19 cellular contexts compared by ENCODE assay signal in genomic region chr17:56894859-56895455, GRCh38. TPM values are rescaled to one million over a fixed set of nuclear protein-coding genes. Genes with fewer than 3 reads are reported as not detected.
DNase-seq lines count a peak whose midpoint lies in the region; ATAC-seq, FAIRE-seq and TF ChIP-seq lines count a peak whose summit lies in the region.
"Had no signal": no experiment of that assay in that cellular context is flagged by ENCODE, and none has a peak within 500 bp of the region (broad histone marks: within the 10 kb centered on the region; RNA-seq: fewer than 3 reads in every experiment).

No MANE protein-coding gene starts in this region.

- H3K9me3 Mint-ChIP-seq in activated T-cell treated with anti-CD3 and anti-CD28 coated beads, Interleukin-2, amount 50 U/mL, for 24 hours: no peaks in the 10 kb centered on the region
- no peaks in the 10 kb centered on the region for H3K9me3 Mint-ChIP-seq in activated T-cell treated with anti-CD3 and anti-CD28 coated beads, Interleukin-2, amount 50 U/mL, for 4 hours
- no peaks in the 10 kb centered on the region for H3K9me3 Mint-ChIP-seq in activated T-helper 17 cell treated with anti-CD3 and anti-CD28 coated beads, Interleukin-2, amount 50 U/mL, for 72 hours
- no peaks in the 10 kb centered on the region for H3K9me3 Mint-ChIP-seq in type B pancreatic cell
- H3K9me3 Mint-ChIP-seq: CD8-positive, alpha-beta T cell had no signal

- H3K27me3 Mint-ChIP-seq in activated T-cell treated with anti-CD3 and anti-CD28 coated beads, Interleukin-2, amount 50 U/mL, for 24 hours: no peaks in the 10 kb centered on the region
- H3K27me3 Mint-ChIP-seq in activated T-cell treated with anti-CD3 and anti-CD28 coated beads, Interleukin-2, amount 50 U/mL, for 4 hours (ENCODE audit: low read depth): no peaks in the 10 kb centered on the region
- no peaks in the 10 kb centered on the region for H3K27me3 Mint-ChIP-seq in activated T-helper 17 cell treated with anti-CD3 and anti-CD28 coated beads, Interleukin-2, amount 50 U/mL, for 72 hours
- H3K27me3 Mint-ChIP-seq in type B pancreatic cell: no peaks in the 10 kb centered on the region

- intact Hi-C loops in HepG2 (cut with micrococcal nuclease; ENCODE audit: unreplicated experiment): loop anchor here (10.0 kb wide), 1 partner anchor 50 kb away; no protein-coding TSS in a partner anchor

- H3K4me1 Mint-ChIP-seq in activated T-cell treated with anti-CD3 and anti-CD28 coated beads, Interleukin-2, amount 50 U/mL, for 24 hours (ENCODE audit: low read depth): peaks cover 3% of the 10 kb centered on the region
- H3K4me1 Mint-ChIP-seq in activated T-cell treated with anti-CD3 and anti-CD28 coated beads, Interleukin-2, amount 50 U/mL, for 4 hours (ENCODE audit: low read depth): peaks cover 4% of the 10 kb centered on the region
- peaks cover 33% of the 10 kb centered on the region for H3K4me1 Mint-ChIP-seq in activated T-helper 17 cell treated with anti-CD3 and anti-CD28 coated beads, Interleukin-2, amount 50 U/mL, for 72 hours
- peaks cover 19% of the 10 kb centered on the region for H3K4me1 Mint-ChIP-seq in type B pancreatic cell (ENCODE audit: unreplicated experiment)

- H3F3A ChIP-seq in smooth muscle cell (ENCODE audit: low read depth): no peaks in the 10 kb centered on the region

- TF ChIP-seq CTCF in HepG2 (CRISPR knock-in tag; IDR thresholded peaks at IDR 0.05): no peak
- TF ChIP-seq CTCF in type B pancreatic cell (conservative IDR thresholded peaks at IDR 0.05): no peak
- no peak for TF ChIP-seq CTCF in smooth muscle cell (IDR thresholded peaks at IDR 0.05; ENCODE audit: borderline replicate concordance, insufficient read depth, poor library complexity, severe bottlenecking)

- POLR2A ChIA-PET in HepG2 (lab: Yijun Ruan, JAX): interaction anchor here (2.4 kb wide), 1 partner anchor 19 kb away, joined by 11 read pairs; the partner anchor contains the start of gene TRIM25

- ATAC-seq in activated T-cell treated with anti-CD3 and anti-CD28 coated beads, Interleukin-2, amount 50 U/mL, for 4 hours: no peak
- no peak for ATAC-seq in activated T-helper 17 cell treated with anti-CD3 and anti-CD28 coated beads, Interleukin-2, amount 50 U/mL, for 72 hours (replicated peaks)
- ATAC-seq in HepG2: no peak
- ATAC-seq: CD8-positive, alpha-beta T cell; HCT116 had no signal

- TF ChIP-seq RAD21 in HepG2 (CRISPR knock-in tag; IDR thresholded peaks at IDR 0.05): no peak

- H3K4me2 ChIP-seq in HepG2 (ENCODE audit: low read depth, low read length) (no peak overlapping the region), smooth muscle cell (no peak overlapping the region)
- H3K4me2 ChIP-seq: KMS-11 had no signal

- H3K9me3 ChIP-seq in HepG2 (ENCODE audit: low read length) (no peaks in the 10 kb centered on the region), smooth muscle cell (replicated peaks; ENCODE audit: low read depth) (no peaks in the 10 kb centered on the region)

- H2AFZ ChIP-seq in HepG2 (ENCODE audit: low read length) (no peak overlapping the region), smooth muscle cell (ENCODE audit: low read depth) (no peak overlapping the region)

- DNase-seq in activated T-cell treated with anti-CD3 and anti-CD28 coated beads, Interleukin-2, amount 50 U/mL, for 24 hours: peak; percentile 7
- no peak for DNase-seq in activated T-cell treated with anti-CD3 and anti-CD28 coated beads, Interleukin-2, amount 50 U/mL, for 4 hours
- DNase-seq in HepG2 (ENCODE audit: low spot score) (no peak), type B pancreatic cell (ENCODE audit: extremely low spot score, unreplicated experiment) (no peak), H54 (ENCODE audit: insufficient read length, low spot score) (no peak), smooth muscle cell (lab: John Stamatoyannopoulos, UW; ENCODE audit: unreplicated experiment) (no peak)
- no peak for DNase-seq in activated CD8-positive, alpha-beta memory T cell treated with anti-CD3 and anti-CD28 coated beads, Interleukin-2, amount 50 U/mL, for 4 hours
- DNase-seq: 8988T; CD8-positive, alpha-beta T cell; DMS79 treated with DMSO at 0.1 percent for 48 hours; NCI-H1436; NCI-H2029 treated with DMSO at 0.1 percent for 48 hours; NCI-H2171 treated with DMSO at 0.1 percent for 48 hours; NCI-H446 treated with DMSO at 0.1 percent for 48 hours; OCI-M1; SIG-M5 had no signal

- TF ChIP-seq POLR2A in HepG2 (IDR thresholded peaks at IDR 0.05; ENCODE audit: insufficient read depth in 1 of 2, low read depth in 2 of 2, low read length in 2 of 2): no peak
- TF ChIP-seq POLR2A in H54 (IDR thresholded peaks at IDR 0.05; ENCODE audit: low read depth, low read length): no peak

- CTCF ChIA-PET in HepG2 (lab: Yijun Ruan, JAX; ENCODE audit: low intra/inter-chr PET ratio, low total read pairs): no interaction called here

- H3K36me3 Mint-ChIP-seq in activated T-cell treated with anti-CD3 and anti-CD28 coated beads, Interleukin-2, amount 50 U/mL, for 24 hours (ENCODE audit: low read depth): peaks cover 99% of the 10 kb centered on the region
- peaks cover 62% of the 10 kb centered on the region for H3K36me3 Mint-ChIP-seq in activated T-cell treated with anti-CD3 and anti-CD28 coated beads, Interleukin-2, amount 50 U/mL, for 4 hours (ENCODE audit: insufficient read depth)
- H3K36me3 Mint-ChIP-seq in activated T-helper 17 cell treated with anti-CD3 and anti-CD28 coated beads, Interleukin-2, amount 50 U/mL, for 72 hours (ENCODE audit: low read depth): peaks cover 100% of the 10 kb centered on the region
- H3K36me3 Mint-ChIP-seq in type B pancreatic cell: peaks cover 45% of the 10 kb centered on the region

- TF ChIP-seq EP300 in HepG2 (IDR thresholded peaks at IDR 0.05; ENCODE audit: low read depth in 2 of 2, low read length in 2 of 2) (no peak), HepG2 (CRISPR knock-in tag; IDR thresholded peaks at IDR 0.05; ENCODE audit: borderline replicate concordance) (no peak)

- no peak overlapping the region for H3K4me3 ChIP-seq in HepG2 (replicated peaks in 1 of 3; ENCODE audit: insufficient read depth in 1 of 3, low read depth in 2 of 3, low read length in 3 of 3)
- H3K4me3 ChIP-seq in smooth muscle cell: no peak overlapping the region

- peaks cover 44 to 93% of the 10 kb centered on the region in 2 experiments for H3K36me3 ChIP-seq in HepG2 (replicated peaks in 1 of 2; ENCODE audit: control insufficient read depth in 1 of 2, insufficient read depth in 2 of 2, low read length in 2 of 2)
- no peaks in the 10 kb centered on the region for H3K36me3 ChIP-seq in smooth muscle cell (ENCODE audit: low read depth)

- H3K9ac ChIP-seq in HepG2 (ENCODE audit: insufficient read depth, low read depth, low read length) (no peak overlapping the region), smooth muscle cell (ENCODE audit: low read depth) (no peak overlapping the region)
- H3K9ac ChIP-seq: KMS-11 had no signal

- peak overlapping the region; percentile 60 for H3K27ac Mint-ChIP-seq in activated T-cell treated with anti-CD3 and anti-CD28 coated beads, Interleukin-2, amount 50 U/mL, for 24 hours
- peak overlapping the region; percentile 67 for H3K27ac Mint-ChIP-seq in activated T-helper 17 cell treated with anti-CD3 and anti-CD28 coated beads, Interleukin-2, amount 50 U/mL, for 72 hours
- H3K27ac Mint-ChIP-seq in type B pancreatic cell: peak overlapping the region; percentile 34
- H3K27ac Mint-ChIP-seq: CD8-positive, alpha-beta T cell had no signal

- WGBS in HepG2 (ENCODE audit: low lambda C conversion rate): 93% methylated on average over 20 of the region's 20 CpGs
- 93% methylated on average over 20 of the region's 20 CpGs for WGBS in smooth muscle cell (ENCODE audit: low lambda C conversion rate)

- no peaks in the 10 kb centered on the region for H3K27me3 ChIP-seq in HepG2 (ENCODE audit: control insufficient read depth in 1 of 2, insufficient read depth in 2 of 2, low read length in 2 of 2)
- no peaks in the 10 kb centered on the region for H3K27me3 ChIP-seq in smooth muscle cell (ENCODE audit: low read depth)

- no peaks in the 10 kb centered on the region; the same call in 1 of the 2 replicates for H4K20me1 ChIP-seq in HepG2 (ENCODE audit: insufficient read depth, low read length)
- no peaks in the 10 kb centered on the region for H4K20me1 ChIP-seq in smooth muscle cell (ENCODE audit: low read depth)

- H3K79me2 ChIP-seq in HepG2 (ENCODE audit: insufficient read depth, low read length): no peaks in the 10 kb centered on the region
- H3K79me2 ChIP-seq in smooth muscle cell (ENCODE audit: low read depth): no peaks in the 10 kb centered on the region

- FAIRE-seq in HepG2 (lab: Jason Lieb, UNC): no peak
- no peak for FAIRE-seq in H54 (lab: Jason Lieb, UNC)

- H3K4me3 Mint-ChIP-seq in activated T-cell treated with anti-CD3 and anti-CD28 coated beads, Interleukin-2, amount 50 U/mL, for 24 hours: no peak overlapping the region
- H3K4me3 Mint-ChIP-seq in activated T-cell treated with anti-CD3 and anti-CD28 coated beads, Interleukin-2, amount 50 U/mL, for 4 hours: no peak overlapping the region
- H3K4me3 Mint-ChIP-seq in activated T-helper 17 cell treated with anti-CD3 and anti-CD28 coated beads, Interleukin-2, amount 50 U/mL, for 72 hours: no peak overlapping the region
- H3K4me3 Mint-ChIP-seq in type B pancreatic cell: no peak overlapping the region
- H3K4me3 Mint-ChIP-seq: CD8-positive, alpha-beta T cell had no signal

- BruUV-seq in HepG2 (replicated peaks; lab: Mats Ljungman, UMichigan): no TSS peak

- in situ Hi-C loops in HepG2 (cut with HindIII; ENCODE audit: extremely low pct_ligation_motif_present, low pct_unique_long_range_greater_than_20kb): no loop called here

- H3K27ac ChIP-seq in HepG2 (ENCODE audit: extremely low read length, insufficient read depth, low read length) (no peak overlapping the region), smooth muscle cell (ENCODE audit: low read depth) (no peak overlapping the region)
- H3K27ac ChIP-seq: KMS-11 had no signal

- H3K4me1 ChIP-seq in HepG2 (ENCODE audit: insufficient read depth, low read length): no peaks in the 10 kb centered on the region
- no peaks in the 10 kb centered on the region for H3K4me1 ChIP-seq in smooth muscle cell (ENCODE audit: low read depth)

RNA-seq across cellular contexts. Expression of gene TRIM25, which starts 18.9 kb away (rescaled TPM):
- 10 to 100 TPM; 52.4 to 66.7 (median 61.2) TPM for total RNA-seq in activated T-cell treated with anti-CD3 and anti-CD28 coated beads, Interleukin-2, amount 50 U/mL, for 4 hours
- total RNA-seq in activated T-helper 17 cell treated with anti-CD3 and anti-CD28 coated beads, Interleukin-2, amount 50 U/mL, for 72 hours: 100 to 1,000 TPM; 121 to 285 TPM
- 38.3 and 42.2 TPM in 2 replicates for total RNA-seq in HepG2 (2016; rRNA removed; fragmentation: Illumina TruSeq; extraction: Trizol)
- 11.5 and 12.7 TPM in 2 replicates for total RNA-seq in HepG2 (2016; cell fraction: cytosol; rRNA removed; fragmentation: Illumina TruSeq; extraction: Trizol; ENCODE audit: low read depth)
- total RNA-seq in HepG2 (2016; cell fraction: insoluble cytoplasmic fraction; rRNA removed; fragmentation: Illumina TruSeq; extraction: Trizol): 30.2 and 40.2 TPM in 2 replicates
- total RNA-seq in HepG2 (2016; cell fraction: membrane; rRNA removed; fragmentation: Illumina TruSeq; extraction: Trizol): 13.6 and 14.8 TPM in 2 replicates
- 60.9 and 76.8 TPM in 2 replicates for total RNA-seq in HepG2 (2016; cell fraction: nucleus; rRNA removed; fragmentation: Illumina TruSeq; extraction: Trizol)
- polyA plus RNA-seq in HepG2 (2011; rRNA removed): 30.8 and 37.6 TPM in 2 replicates
- 17.8 and 19.0 TPM in 2 replicates for polyA plus RNA-seq in HepG2 (2011; cell fraction: cytosol; rRNA removed)
- polyA plus RNA-seq in HepG2 (2011; cell fraction: nucleus; rRNA removed): 100 and 122 TPM in 2 replicates
- 34.2 and 35.8 TPM in 2 replicates for polyA plus RNA-seq in HepG2 (2012)
- 1.8 and 2.0 TPM in 2 replicates for polyA plus RNA-seq in HepG2 (2016; cell fraction: cytosol; fragmentation: Illumina TruSeq; extraction: Trizol; ENCODE audit: low read depth)
- polyA plus RNA-seq in HepG2 (2016; cell fraction: insoluble cytoplasmic fraction; fragmentation: Illumina TruSeq; extraction: Trizol; ENCODE audit: low read depth): 32.0 and 43.7 TPM in 2 replicates
- 5.0 and 6.2 TPM in 2 replicates for polyA plus RNA-seq in HepG2 (2016; cell fraction: membrane; fragmentation: Illumina TruSeq; extraction: Trizol; ENCODE audit: low read depth)
- polyA plus RNA-seq in HepG2 (2016; cell fraction: nucleus; fragmentation: Illumina TruSeq; extraction: Trizol; ENCODE audit: insufficient read depth, low read depth): 104 and 121 TPM in 2 replicates
- polyA minus RNA-seq in HepG2 (2011; rRNA and poly(A)+ RNA removed; ENCODE audit: low replicate concordance): 51.6 and 77.7 TPM in 2 replicates
- polyA minus RNA-seq in HepG2 (2011; cell fraction: cytosol; rRNA and poly(A)+ RNA removed): 27.8 and 28.2 TPM in 2 replicates
- polyA minus RNA-seq in HepG2 (2011; cell fraction: nucleus; rRNA and poly(A)+ RNA removed): 64.4 and 71.0 TPM in 2 replicates
- 43.4 and 46.7 TPM in 2 replicates for total RNA-seq in type B pancreatic cell (ENCODE audit: low replicate concordance)
- 7.1 and 14.0 TPM in 2 replicates for total RNA-seq in smooth muscle cell
- polyA plus RNA-seq in smooth muscle cell: 2.6 and 4.2 TPM in 2 replicates
